ENCODE assay signal across 8 cellular contexts in genomic region chr5:132495672-132496630, GRCh38. TPM values are rescaled to one million over a fixed set of nuclear protein-coding genes. Genes with fewer than 3 reads are reported as not detected.
DNase-seq lines count a peak whose midpoint lies in the region; ATAC-seq and TF ChIP-seq lines count a peak whose summit lies in the region.

No MANE protein-coding gene starts in this region.

- H3K4me2 ChIP-seq in SU-DHL-6 (ENCODE audit: low read depth, low read length, poor library complexity, severe bottlenecking), result peak overlapping the region; percentile 87

- H3K79me2 ChIP-seq in SU-DHL-6 (ENCODE audit: insufficient read depth, low read length), result no peaks in the 10 kb centered on the region

- H3K4me3 Mint-ChIP-seq in activated naive CD8-positive, alpha-beta T cell treated with anti-CD3 and anti-CD28 coated beads, Interleukin-2, amount 50 U/mL, for 24 hours, result peak overlapping the region; percentile 85

- peak overlapping the region; percentile 63 for H3K9ac ChIP-seq in SU-DHL-6 (ENCODE audit: low read length)

- intact Hi-C loops in cardiac septum (cut with DNase I) (loop anchor here (2.0 to 5.0 kb wide), 3 partner anchors 85 to 269 kb away; partner anchors contain the start of genes P4HA2 and SLC22A4), upper lobe of right lung (cut with DNase I) (no loop called here)

- peaks cover 67% of the 10 kb centered on the region for H3K4me1 Mint-ChIP-seq in activated naive CD8-positive, alpha-beta T cell treated with anti-CD3 and anti-CD28 coated beads, Interleukin-2, amount 50 U/mL, for 24 hours

- DNase-seq in GM04504 (ENCODE audit: low read depth), result peak; percentile 83
- peak; percentile 9 for DNase-seq in NCI-H1092 treated with DMSO at 0.1 percent for 48 hours (lab: John Stamatoyannopoulos, UW)
- DNase-seq in activated naive CD8-positive, alpha-beta T cell treated with anti-CD3 and anti-CD28 coated beads, Interleukin-2, amount 50 U/mL, for 24 hours, result peak; percentile 83
- DNase-seq in cardiac septum (ENCODE audit: low spot score), result peak; percentile 97
- peak; percentile 69 for DNase-seq in pons (ENCODE audit: low spot score)
- DNase-seq in upper lobe of right lung, result peak; percentile 98

- no peak for TF ChIP-seq CTCF in SU-DHL-6 (IDR thresholded peaks at IDR 0.05; ENCODE audit: insufficient read depth, low read length, poor library complexity, severe bottlenecking)
- TF ChIP-seq CTCF in upper lobe of right lung (IDR thresholded peaks at IDR 0.05), result no peak

- peak; percentile 41 for ATAC-seq in HG02571 (IDR thresholded peaks at IDR 0.05; ENCODE audit: unreplicated experiment)
- ATAC-seq in activated naive CD8-positive, alpha-beta T cell treated with anti-CD3 and anti-CD28 coated beads, Interleukin-2, amount 50 U/mL, for 24 hours, result peak; percentile 67
- peak; percentile 86 for ATAC-seq in upper lobe of right lung

- no peaks in the 10 kb centered on the region for H3K27me3 ChIP-seq in SU-DHL-6 (ENCODE audit: low read length)
- H3K27me3 ChIP-seq in upper lobe of right lung, result no peaks in the 10 kb centered on the region

- H3K36me3 ChIP-seq in SU-DHL-6 (ENCODE audit: low read length) (no peaks in the 10 kb centered on the region), upper lobe of right lung (no peaks in the 10 kb centered on the region)

- no peaks in the 10 kb centered on the region for H3K9me3 Mint-ChIP-seq in activated naive CD8-positive, alpha-beta T cell treated with anti-CD3 and anti-CD28 coated beads, Interleukin-2, amount 50 U/mL, for 24 hours

- H3F3A ChIP-seq in SU-DHL-6 (ENCODE audit: insufficient read depth), result no peaks in the 10 kb centered on the region

- no peaks in the 10 kb centered on the region for H3K9me3 ChIP-seq in SU-DHL-6 (ENCODE audit: insufficient read depth, low read length)
- H3K9me3 ChIP-seq in upper lobe of right lung, result no peaks in the 10 kb centered on the region

- no peaks in the 10 kb centered on the region for H3K27me3 Mint-ChIP-seq in activated naive CD8-positive, alpha-beta T cell treated with anti-CD3 and anti-CD28 coated beads, Interleukin-2, amount 50 U/mL, for 24 hours

- H4K20me1 ChIP-seq in SU-DHL-6 (ENCODE audit: low read depth, low read length), result no peaks in the 10 kb centered on the region

- peak overlapping the region; percentile 96 for H3K27ac Mint-ChIP-seq in activated naive CD8-positive, alpha-beta T cell treated with anti-CD3 and anti-CD28 coated beads, Interleukin-2, amount 50 U/mL, for 24 hours

- no peaks in the 10 kb centered on the region for H3K36me3 Mint-ChIP-seq in activated naive CD8-positive, alpha-beta T cell treated with anti-CD3 and anti-CD28 coated beads, Interleukin-2, amount 50 U/mL, for 24 hours (ENCODE audit: low read depth)

- H3K4me3 ChIP-seq in SU-DHL-6 (ENCODE audit: insufficient read depth, low read length, poor library complexity, severe bottlenecking), result peak overlapping the region; percentile 60
- H3K4me3 ChIP-seq in upper lobe of right lung, result peak overlapping the region; percentile 88

- H3K27ac ChIP-seq in SU-DHL-6 (ENCODE audit: low read depth, low read length) (peak overlapping the region; percentile 27; the same call in 1 of the 2 replicates), upper lobe of right lung (peak overlapping the region; percentile 96)

- H3K4me1 ChIP-seq in upper lobe of right lung, result peaks cover 43% of the 10 kb centered on the region

- peak overlapping the region; percentile 96 for H2AFZ ChIP-seq in SU-DHL-6 (ENCODE audit: low read depth, low read length, severe bottlenecking)

- no peaks in the 10 kb centered on the region for H3K9me2 ChIP-seq in SU-DHL-6 (replicated peaks; ENCODE audit: insufficient read depth, low read length)

RNA-seq across cellular contexts. Expression of gene IRF1, which starts 5.4 kb away (rescaled TPM):
- total RNA-seq in cardiac septum (19.9 TPM), upper lobe of right lung (59.5 TPM)

RNA-seq across cellular contexts. Expression of gene IL5, which starts 47.4 kb away (rescaled TPM):
- total RNA-seq in cardiac septum, result not detected
- total RNA-seq in upper lobe of right lung, result not detected

Comparison
In these comparisons a context has a peak if more than half of its experiments do, and no peak if none do; other contexts are left out.
1. Peak in every context shown above with its lines: DNase-seq, ATAC-seq, H3K4me3 ChIP-seq and H3K27ac ChIP-seq.
2. DNase-seq: peak in every context shown above with its lines; median percentile 98 in upper lobe of right lung; 97 in cardiac septum; 83 in GM04504; 83 in activated naive CD8-positive, alpha-beta T cell treated with anti-CD3 and anti-CD28 coated beads, Interleukin-2, amount 50 U/mL, for 24 hours; 69 in pons; 9 in NCI-H1092 treated with DMSO at 0.1 percent for 48 hours.